13 cellular contexts compared by ENCODE assay signal in the genomic region with DNA sequence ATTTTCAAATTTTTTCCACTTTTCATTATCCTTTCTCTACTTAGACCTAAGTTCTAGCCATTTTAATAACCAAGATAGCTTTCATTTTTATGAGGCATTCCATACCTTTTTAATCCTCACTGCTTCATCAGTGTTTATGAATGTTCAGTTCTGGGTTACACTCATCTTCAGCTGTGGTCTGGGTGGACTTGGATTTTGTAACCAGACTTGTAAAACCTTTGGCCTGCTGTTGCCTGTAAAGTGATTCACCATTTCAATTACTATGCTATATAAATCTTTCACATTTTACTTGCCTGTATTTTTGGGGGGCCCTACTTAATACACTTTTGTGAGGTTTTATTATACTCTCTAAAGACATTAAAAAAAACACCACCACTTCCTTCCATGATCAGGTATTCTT. TPM values are rescaled to one million over a fixed set of nuclear protein-coding genes. Genes with fewer than 3 reads are reported as not detected.
DNase-seq lines count a peak whose midpoint lies in the region; ATAC-seq, FAIRE-seq and TF ChIP-seq lines count a peak whose summit lies in the region.
"Had no signal": no experiment of that assay in that cellular context is flagged by ENCODE, and none has a peak within 500 bp of the region (broad histone marks: within the 10 kb centered on the region; RNA-seq: fewer than 3 reads in every experiment).

No MANE protein-coding gene starts in this region.

- H3K27me3 Mint-ChIP-seq in naive thymus-derived CD4-positive, alpha-beta T cell = no peaks in the 10 kb centered on the region
- H3K27me3 Mint-ChIP-seq: activated B cell treated with CpG ODN at 0.5 μM for 24 hours; stimulated activated naive CD8-positive, alpha-beta T cell treated with anti-CD3 and anti-CD28 coated beads, Interleukin-15, amount 100 ng/mL, for 72 hours had no signal

- H3K27ac Mint-ChIP-seq in naive thymus-derived CD4-positive, alpha-beta T cell = peak overlapping the region in 1 of 9 donors; percentile 51
- H3K27ac Mint-ChIP-seq: activated B cell treated with CpG ODN at 0.5 μM for 24 hours; stimulated activated naive CD8-positive, alpha-beta T cell treated with anti-CD3 and anti-CD28 coated beads, Interleukin-15, amount 100 ng/mL, for 72 hours had no signal

- POLR2A ChIA-PET in naive thymus-derived CD4-positive, alpha-beta T cell (lab: Charles Lee) = interaction anchor here (0.6 kb wide), 1 partner anchor 28 kb away, joined by 5 read pairs; no protein-coding TSS in a partner anchor

- no peaks in the 10 kb centered on the region for H3K9me3 ChIP-seq in naive thymus-derived CD4-positive, alpha-beta T cell (ENCODE audit: control insufficient read depth in 2 of 3, low read length in 3 of 3)

- H3K9me3 Mint-ChIP-seq in naive thymus-derived CD4-positive, alpha-beta T cell = peaks cover 0 to 6% (median 0%) of the 10 kb centered on the region in 11 donors
- H3K9me3 Mint-ChIP-seq: activated B cell treated with CpG ODN at 0.5 μM for 24 hours had no signal

- no peak overlapping the region for H3K4me3 ChIP-seq in naive thymus-derived CD4-positive, alpha-beta T cell (ENCODE audit: low read length)

- no peak for TF ChIP-seq CTCF in D721Med (IDR thresholded peaks at IDR 0.05; ENCODE audit: insufficient read depth, missing control alignments)

- CTCF ChIA-PET in naive thymus-derived CD4-positive, alpha-beta T cell (lab: Charles Lee) = interaction anchor here (0.6 kb wide), 1 partner anchor 223 kb away, joined by 3 read pairs; no protein-coding TSS in a partner anchor

- DNase-seq in GM03348 (ENCODE audit: low spot score) = peak; percentile 62
- DNase-seq in RPMI7951 (ENCODE audit: low read depth) = peak; percentile 32
- peak; percentile 82 for DNase-seq in fibroblast of peridontal ligament (ENCODE audit: extremely low read depth)
- DNase-seq in renal cortical epithelial cell (ENCODE audit: low read depth) = peak; percentile 68
- DNase-seq in naive thymus-derived CD4-positive, alpha-beta T cell = no peak
- DNase-seq in D721Med (ENCODE audit: insufficient read length, low spot score) = no peak
- DNase-seq: activated B cell treated with CpG ODN at 0.5 μM for 24 hours; NCI-H1048; NCI-H526 treated with DMSO at 0.1 percent for 48 hours; stimulated activated CD4-positive, alpha-beta T cell treated with anti-CD3 and anti-CD28 coated beads, Interleukin-4, amount 100 ng/mL, for 24 hours; stimulated activated naive CD8-positive, alpha-beta T cell treated with anti-CD3 and anti-CD28 coated beads, Interleukin-15, amount 100 ng/mL, for 72 hours had no signal

- H3K4me3 Mint-ChIP-seq in naive thymus-derived CD4-positive, alpha-beta T cell = no peak overlapping the region
- H3K4me3 Mint-ChIP-seq: activated B cell treated with CpG ODN at 0.5 μM for 24 hours; stimulated activated naive CD8-positive, alpha-beta T cell treated with anti-CD3 and anti-CD28 coated beads, Interleukin-15, amount 100 ng/mL, for 72 hours had no signal

- FAIRE-seq in D721Med (lab: Jason Lieb, UNC) = no peak

- intact Hi-C loops in naive thymus-derived CD4-positive, alpha-beta T cell (cut with micrococcal nuclease) = loop anchor here in 1 of 2 donors (2.0 kb wide), 2 partner anchors 19 to 43 kb away; no protein-coding TSS in a partner anchor

- peaks cover 0 to 14% (median 0%) of the 10 kb centered on the region in 3 experiments for H3K36me3 ChIP-seq in naive thymus-derived CD4-positive, alpha-beta T cell (ENCODE audit: control insufficient read depth in 2 of 3, insufficient read depth in 3 of 3, low read length in 3 of 3)

- H3K27me3 ChIP-seq in naive thymus-derived CD4-positive, alpha-beta T cell (ENCODE audit: control insufficient read depth in 2 of 2, insufficient read depth in 2 of 2, low read length in 2 of 2) = no peaks in the 10 kb centered on the region

- ATAC-seq in HG03457 (IDR thresholded peaks at IDR 0.05; ENCODE audit: unreplicated experiment) = no peak
- ATAC-seq in naive thymus-derived CD4-positive, alpha-beta T cell = no peak
- ATAC-seq in GM21529 (IDR thresholded peaks at IDR 0.05; ENCODE audit: unreplicated experiment) = no peak
- ATAC-seq: stimulated activated naive CD8-positive, alpha-beta T cell treated with anti-CD3 and anti-CD28 coated beads, Interleukin-15, amount 100 ng/mL, for 72 hours had no signal

- peaks cover 0 to 4% of the 10 kb centered on the region in 2 donors for H3K4me1 ChIP-seq in naive thymus-derived CD4-positive, alpha-beta T cell (ENCODE audit: control insufficient read depth in 2 of 2, insufficient read depth in 2 of 2, low read length in 2 of 2)

- H3K4me1 Mint-ChIP-seq in naive thymus-derived CD4-positive, alpha-beta T cell = peaks cover 20 to 60% (median 40%) of the 10 kb centered on the region in 7 donors

- no peak overlapping the region for H3K27ac ChIP-seq in naive thymus-derived CD4-positive, alpha-beta T cell (ENCODE audit: low read depth, low read length)

- H3K36me3 Mint-ChIP-seq in naive thymus-derived CD4-positive, alpha-beta T cell = peaks cover 13 to 39% (median 30%) of the 10 kb centered on the region in 5 donors

RNA-seq across cellular contexts. Expression of a gene that starts 46.2 kb away (rescaled TPM):
- 15.8 and 19.1 TPM in 2 replicates for total RNA-seq in RPMI7951 (2014; rRNA removed; shearing (Covaris generic))
- 41.7 and 91.4 TPM in 2 replicates for total RNA-seq in renal cortical epithelial cell
- total RNA-seq in naive thymus-derived CD4-positive, alpha-beta T cell = 10 to 100 TPM; 51.0 to 67.4 (median 56.5) TPM
- polyA plus RNA-seq in naive thymus-derived CD4-positive, alpha-beta T cell = 10 to 100 TPM in 1 of 2 donors, 1 to 10 TPM in 1; 9.6 to 21.0 TPM

Comparison
In these comparisons a context has a peak if more than half of its experiments do, and no peak if none do; other contexts are left out.
1. DNase-seq: peak in GM03348 (single experiment), RPMI7951 (single experiment), fibroblast of peridontal ligament (single experiment) and renal cortical epithelial cell (single experiment); none in naive thymus-derived CD4-positive, alpha-beta T cell (0 of 9) and D721Med (single experiment).